1 cellular context compared by ENCODE assay signal in genomic region chr12:96425973-96426372, GRCh38.
TF ChIP-seq lines count a peak whose summit lies in the region.

No MANE protein-coding gene starts in this region.

TF ChIP-seq in SK-N-SH treated with all-trans-retinoic acid at 6 μM for 48 hours, 23 proteins besides CTCF, POLR2A, EP300 and RAD21 (continued from another document):
- TF ChIP-seq, protein P1, sequence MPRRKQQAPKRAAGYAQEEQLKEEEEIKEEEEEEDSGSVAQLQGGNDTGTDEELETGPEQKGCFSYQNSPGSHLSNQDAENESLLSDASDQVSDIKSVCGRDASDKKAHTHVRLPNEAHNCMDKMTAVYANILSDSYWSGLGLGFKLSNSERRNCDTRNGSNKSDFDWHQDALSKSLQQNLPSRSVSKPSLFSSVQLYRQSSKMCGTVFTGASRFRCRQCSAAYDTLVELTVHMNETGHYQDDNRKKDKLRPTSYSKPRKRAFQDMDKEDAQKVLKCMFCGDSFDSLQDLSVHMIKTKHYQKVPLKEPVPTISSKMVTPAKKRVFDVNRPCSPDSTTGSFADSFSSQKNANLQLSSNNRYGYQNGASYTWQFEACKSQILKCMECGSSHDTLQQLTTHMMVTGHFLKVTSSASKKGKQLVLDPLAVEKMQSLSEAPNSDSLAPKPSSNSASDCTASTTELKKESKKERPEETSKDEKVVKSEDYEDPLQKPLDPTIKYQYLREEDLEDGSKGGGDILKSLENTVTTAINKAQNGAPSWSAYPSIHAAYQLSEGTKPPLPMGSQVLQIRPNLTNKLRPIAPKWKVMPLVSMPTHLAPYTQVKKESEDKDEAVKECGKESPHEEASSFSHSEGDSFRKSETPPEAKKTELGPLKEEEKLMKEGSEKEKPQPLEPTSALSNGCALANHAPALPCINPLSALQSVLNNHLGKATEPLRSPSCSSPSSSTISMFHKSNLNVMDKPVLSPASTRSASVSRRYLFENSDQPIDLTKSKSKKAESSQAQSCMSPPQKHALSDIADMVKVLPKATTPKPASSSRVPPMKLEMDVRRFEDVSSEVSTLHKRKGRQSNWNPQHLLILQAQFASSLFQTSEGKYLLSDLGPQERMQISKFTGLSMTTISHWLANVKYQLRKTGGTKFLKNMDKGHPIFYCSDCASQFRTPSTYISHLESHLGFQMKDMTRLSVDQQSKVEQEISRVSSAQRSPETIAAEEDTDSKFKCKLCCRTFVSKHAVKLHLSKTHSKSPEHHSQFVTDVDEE (CRISPR knock-in tag; IDR thresholded peaks at IDR 0.05), result no peak
- no peak for TF ChIP-seq PPARA (CRISPR knock-in tag; IDR thresholded peaks at IDR 0.05; ENCODE audit: borderline replicate concordance)
- TF ChIP-seq SNAI2 (CRISPR knock-in tag; IDR thresholded peaks at IDR 0.05), result no peak
- TF ChIP-seq, protein P2, sequence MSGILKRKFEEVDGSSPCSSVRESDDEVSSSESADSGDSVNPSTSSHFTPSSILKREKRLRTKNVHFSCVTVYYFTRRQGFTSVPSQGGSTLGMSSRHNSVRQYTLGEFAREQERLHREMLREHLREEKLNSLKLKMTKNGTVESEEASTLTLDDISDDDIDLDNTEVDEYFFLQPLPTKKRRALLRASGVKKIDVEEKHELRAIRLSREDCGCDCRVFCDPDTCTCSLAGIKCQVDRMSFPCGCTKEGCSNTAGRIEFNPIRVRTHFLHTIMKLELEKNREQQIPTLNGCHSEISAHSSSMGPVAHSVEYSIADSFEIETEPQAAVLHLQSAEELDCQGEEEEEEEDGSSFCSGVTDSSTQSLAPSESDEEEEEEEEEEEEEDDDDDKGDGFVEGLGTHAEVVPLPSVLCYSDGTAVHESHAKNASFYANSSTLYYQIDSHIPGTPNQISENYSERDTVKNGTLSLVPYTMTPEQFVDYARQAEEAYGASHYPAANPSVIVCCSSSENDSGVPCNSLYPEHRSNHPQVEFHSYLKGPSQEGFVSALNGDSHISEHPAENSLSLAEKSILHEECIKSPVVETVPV (CRISPR knock-in tag; IDR thresholded peaks at IDR 0.05), result no peak
